ENCODE assay signal across 13 cellular contexts in genomic region chr16:73017321-73017720, GRCh38.
"Had no signal": no experiment of that assay in that cellular context is flagged by ENCODE, and none has a peak within 500 bp of the region (broad histone marks: within the 10 kb centered on the region; RNA-seq: fewer than 3 reads in every experiment).

No MANE protein-coding gene starts in this region.

- H3K4me3 ChIP-seq: cardiac muscle cell, esophagus squamous epithelium, ovary, skin epidermis, suprapubic skin, upper lobe of right lung had no signal

- H3K9me3 ChIP-seq: esophagus squamous epithelium, ovary, suprapubic skin, upper lobe of right lung had no signal

- ATAC-seq: activated CD4-positive, alpha-beta T cell treated with anti-CD3 and anti-CD28 coated beads for 36 hours; natural killer cell treated with Interleukin-12 subunit alpha and Interleukin-12 subunit beta and Interleukin-15 and Interleukin-18, amount 100 ng/mL, for 72 hours had no signal

- H3K27me3 ChIP-seq: cardiac muscle cell, esophagus squamous epithelium, ovary, upper lobe of right lung had no signal

- H3K27ac ChIP-seq: cardiac muscle cell, esophagus squamous epithelium, ovary, skin epidermis, suprapubic skin, upper lobe of right lung had no signal

- H3K36me3 ChIP-seq: cardiac muscle cell, esophagus squamous epithelium, ovary, suprapubic skin, upper lobe of right lung had no signal

- DNase-seq: activated CD4-positive, alpha-beta T cell treated with anti-CD3 and anti-CD28 coated beads for 36 hours; activated CD4-positive, alpha-beta T cell treated with anti-CD3 and anti-CD28 coated beads, Interleukin-2, amount 50 U/mL, for 48 hours; activated naive CD8-positive, alpha-beta T cell treated with anti-CD3 and anti-CD28 coated beads for 36 hours; amniotic stem cell; dermis blood vessel endothelial cell; effector memory CD4-positive, alpha-beta T cell; esophagus squamous epithelium; ovary had no signal
